8 cellular contexts compared by ENCODE assay signal in the genomic region with DNA sequence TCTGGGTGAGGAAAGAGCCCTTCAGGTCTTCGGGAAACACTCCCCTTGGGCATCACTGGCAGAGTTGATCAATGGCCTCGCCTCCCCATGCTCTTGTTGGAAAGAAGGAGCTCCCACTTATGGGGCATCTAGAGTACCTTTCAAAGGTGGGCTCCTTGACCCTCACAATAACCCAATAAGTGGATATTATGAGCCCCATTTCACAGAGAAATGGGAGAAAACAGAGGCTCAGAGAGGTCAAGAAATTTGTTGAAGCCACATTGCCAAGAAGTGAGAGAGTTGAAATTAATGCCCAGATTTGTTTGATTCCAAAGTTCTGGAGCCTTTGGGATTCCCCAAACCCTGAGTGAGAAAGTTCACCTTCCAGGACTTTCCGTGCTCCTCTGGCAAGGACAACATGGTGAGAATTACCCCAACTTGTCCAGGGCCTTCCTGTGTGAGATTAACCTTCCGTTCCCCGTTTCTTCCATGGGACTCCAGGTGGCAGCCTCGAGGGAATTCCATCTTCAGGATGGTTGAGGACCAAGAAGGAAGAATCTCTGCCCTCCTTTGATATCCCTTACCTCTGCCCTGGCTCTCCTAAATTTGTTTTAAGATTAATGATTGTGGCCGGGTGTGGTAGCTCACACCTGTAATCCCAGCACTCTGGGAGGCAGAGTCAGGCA. TPM values are rescaled to one million over a fixed set of nuclear protein-coding genes. Genes with fewer than 3 reads are reported as not detected.
DNase-seq lines count a peak whose midpoint lies in the region; ATAC-seq, FAIRE-seq and TF ChIP-seq lines count a peak whose summit lies in the region.

No MANE protein-coding gene starts in this region.

- H3K36me3 ChIP-seq in GM12878 (ENCODE audit: control insufficient read depth in 2 of 2, insufficient read depth in 2 of 2, low read length in 1 of 2) (no peaks in the 10 kb centered on the region; a peak in 1 of 4 replicates), lower lobe of right lung (no peaks in the 10 kb centered on the region), transverse colon (no peaks in the 10 kb centered on the region)

- CTCF ChIA-PET in GM12878 (lab: Yijun Ruan, JAX), result interaction anchor here (0.7 to 3.9 kb wide), 13 partner anchors 10 to 83 kb away, joined by 3 to 21 read pairs (median 4); a partner anchor contains a TSS

- H3K27ac Mint-ChIP-seq in activated T-cell treated with anti-CD3 and anti-CD28 coated beads, Interleukin-2, amount 50 U/mL, for 24 hours, result peak overlapping the region; percentile 69
- no peak overlapping the region for H3K27ac Mint-ChIP-seq in activated T-cell treated with anti-CD3 and anti-CD28 coated beads, Interleukin-2, amount 50 U/mL, for 72 hours

- SMC1A ChIA-PET in GM12878 (lab: Charles Lee; ENCODE audit: uncharacterized antibody, unreplicated experiment), result interaction anchor here (1.3 to 3.7 kb wide), 7 partner anchors 9 to 74 kb away, joined by 3 to 13 read pairs (median 5); a partner anchor contains a TSS

- no peak for TF ChIP-seq RAD21 in GM12878 (IDR thresholded peaks at IDR 0.05; ENCODE audit: insufficient read depth, low read depth, low read length)

- TF ChIP-seq POLR2A in GM12878 (IDR thresholded peaks at IDR 0.05; ENCODE audit: low read depth, low read length), result no peak
- no peak for TF ChIP-seq POLR2A in transverse colon (IDR thresholded peaks at IDR 0.05)

- H2AFZ ChIP-seq in GM12878 (ENCODE audit: control insufficient read depth, low read depth, low read length), result peak overlapping the region; percentile 47

- ATAC-seq in activated T-cell treated with anti-CD3 and anti-CD28 coated beads, Interleukin-2, amount 50 U/mL, for 72 hours (replicated peaks in 1 of 2), result no peak
- ATAC-seq in GM12878, result no peak
- no peak for ATAC-seq in lower lobe of right lung
- ATAC-seq in HG03045 (IDR thresholded peaks at IDR 0.05; ENCODE audit: unreplicated experiment), result no peak
- no peak for ATAC-seq in GM19397 (IDR thresholded peaks at IDR 0.05; ENCODE audit: unreplicated experiment)

- WGBS in GM12878 (ENCODE audit: insufficient coverage, insufficient replicate concordance, low lambda C conversion rate, missing lambda C conversion rate), result 94% methylated on average over 7 of the region's 7 CpGs
- WGBS in transverse colon (ENCODE audit: low coverage in 1 of 2), 2 donors, result 23 to 52% methylated on average over 3 to 7 of the region's 7 CpGs

- no peaks in the 10 kb centered on the region for H3K9me3 Mint-ChIP-seq in activated T-cell treated with anti-CD3 and anti-CD28 coated beads, Interleukin-2, amount 50 U/mL, for 24 hours
- H3K9me3 Mint-ChIP-seq in activated T-cell treated with anti-CD3 and anti-CD28 coated beads, Interleukin-2, amount 50 U/mL, for 72 hours, result no peaks in the 10 kb centered on the region

- POLR2A ChIA-PET in GM12878 (lab: Charles Lee), result interaction anchor here (0.7 to 2.5 kb wide), 9 partner anchors 10 to 237 kb away, joined by 3 to 9 read pairs (median 4); a partner anchor contains a TSS

- in situ Hi-C loops in GM12878 (cut with MboI) (loop anchor here (5.0 kb wide), 1 partner anchor 68 kb away; no protein-coding TSS in a partner anchor), transverse colon (cut with MboI; ENCODE audit: low pct_ligation_motif_present in 1 of 4, low pct_unique_long_range_greater_than_20kb in 1 of 4, low sequenced_read_pairs in 3 of 4) (no loop called here)

- H3K36me3 Mint-ChIP-seq in activated T-cell treated with anti-CD3 and anti-CD28 coated beads, Interleukin-2, amount 50 U/mL, for 24 hours (ENCODE audit: low read depth), result peaks cover 1% of the 10 kb centered on the region
- no peaks in the 10 kb centered on the region for H3K36me3 Mint-ChIP-seq in activated T-cell treated with anti-CD3 and anti-CD28 coated beads, Interleukin-2, amount 50 U/mL, for 72 hours (ENCODE audit: insufficient read depth in 2 of 2)

- H3K4me1 ChIP-seq in GM12878 (ENCODE audit: control insufficient read depth, insufficient read depth, low read length), result peaks cover 28% of the 10 kb centered on the region
- peaks cover 41% of the 10 kb centered on the region for H3K4me1 ChIP-seq in lower lobe of right lung
- H3K4me1 ChIP-seq in transverse colon, result peaks cover 27 to 42% (median 29%) of the 10 kb centered on the region in 4 donors

- no peaks in the 10 kb centered on the region for H3K79me2 ChIP-seq in GM12878 (ENCODE audit: control insufficient read depth, insufficient read depth, low read length)

- H3K4me1 Mint-ChIP-seq in activated T-cell treated with anti-CD3 and anti-CD28 coated beads, Interleukin-2, amount 50 U/mL, for 24 hours (ENCODE audit: low read depth), result peaks cover 40% of the 10 kb centered on the region
- peaks cover 11% of the 10 kb centered on the region for H3K4me1 Mint-ChIP-seq in activated T-cell treated with anti-CD3 and anti-CD28 coated beads, Interleukin-2, amount 50 U/mL, for 72 hours (ENCODE audit: low read depth)

- no TSS peak for BruUV-seq in GM12878 (replicated peaks; lab: Mats Ljungman, UMichigan)

- TF ChIP-seq CTCF in GM12878 (IDR thresholded peaks at IDR 0.05 in 2 of 3, conservative IDR thresholded peaks at IDR 0.05 in 1 of 3; ENCODE audit: control insufficient read depth in 2 of 3, extremely low read depth in 1 of 3, insufficient read depth in 1 of 3, low read depth in 3 of 3, low read length in 3 of 3), result no peak
- TF ChIP-seq CTCF in lower lobe of right lung (IDR thresholded peaks at IDR 0.05), result no peak
- TF ChIP-seq CTCF in transverse colon (IDR thresholded peaks at IDR 0.05), result peak in 2 of 5 experiments; percentile 22 to 23

- H3K27ac ChIP-seq in GM12878 (ENCODE audit: control insufficient read depth, insufficient read depth) (no peak overlapping the region), lower lobe of right lung (peak overlapping the region; percentile 86), transverse colon (peak overlapping the region; percentile 90 to 97 (median 92))

- H4K20me1 ChIP-seq in GM12878 (ENCODE audit: control insufficient read depth, insufficient read depth), result no peaks in the 10 kb centered on the region

- TF ChIP-seq EP300 in GM12878 (IDR thresholded peaks at IDR 0.05; ENCODE audit: borderline replicate concordance in 1 of 2, control insufficient read depth in 1 of 2, low read depth in 2 of 2, low read length in 2 of 2), result no peak
- TF ChIP-seq EP300 in transverse colon (IDR thresholded peaks at IDR 0.05; ENCODE audit: low read depth), result no peak

- H3K9ac ChIP-seq in GM12878 (ENCODE audit: control insufficient read depth, insufficient read depth, low read length), result no peak overlapping the region

- intact Hi-C loops in GM12878 (cut with micrococcal nuclease; ENCODE audit: unreplicated experiment), result loop anchor here (5.0 kb wide), 1 partner anchor 48 kb away; a partner anchor contains a TSS
- intact Hi-C loops in lower lobe of right lung (cut with DNase I), result no loop called here
- intact Hi-C loops in transverse colon (cut with DNase I; ENCODE audit: low total_unique reads), result loop anchor here (10.0 kb wide), 2 partner anchors 50 to 160 kb away; a partner anchor contains a TSS

- H3K4me3 ChIP-seq in GM12878 (no peak overlapping the region), lower lobe of right lung (peak overlapping the region; percentile 5), transverse colon (no peak overlapping the region)

- RAD21 ChIA-PET in GM12878 (lab: Charles Lee; ENCODE audit: unreplicated experiment), result interaction anchor here (1.0 to 2.6 kb wide), 8 partner anchors 8 to 68 kb away, joined by 3 to 13 read pairs (median 4); a partner anchor contains a TSS

- H3K27me3 Mint-ChIP-seq in activated T-cell treated with anti-CD3 and anti-CD28 coated beads, Interleukin-2, amount 50 U/mL, for 24 hours, result no peaks in the 10 kb centered on the region
- no peaks in the 10 kb centered on the region for H3K27me3 Mint-ChIP-seq in activated T-cell treated with anti-CD3 and anti-CD28 coated beads, Interleukin-2, amount 50 U/mL, for 72 hours (ENCODE audit: low read depth)

- H3K4me3 Mint-ChIP-seq in activated T-cell treated with anti-CD3 and anti-CD28 coated beads, Interleukin-2, amount 50 U/mL, for 24 hours, result no peak overlapping the region
- no peak overlapping the region for H3K4me3 Mint-ChIP-seq in activated T-cell treated with anti-CD3 and anti-CD28 coated beads, Interleukin-2, amount 50 U/mL, for 72 hours

- H3K4me2 ChIP-seq in GM12878 (ENCODE audit: control insufficient read depth, insufficient read depth), result no peak overlapping the region

- H3K27me3 ChIP-seq in GM12878 (replicated peaks in 1 of 2; ENCODE audit: control insufficient read depth in 2 of 2, insufficient read depth in 2 of 2, low read length in 1 of 2) (no peaks in the 10 kb centered on the region), lower lobe of right lung (ENCODE audit: low read depth) (no peaks in the 10 kb centered on the region), transverse colon (no peaks in the 10 kb centered on the region)

- H3K9me3 ChIP-seq in GM12878 (replicated peaks; ENCODE audit: control insufficient read depth, insufficient read depth, low read length) (no peaks in the 10 kb centered on the region), lower lobe of right lung (no peaks in the 10 kb centered on the region), transverse colon (no peaks in the 10 kb centered on the region)

- FAIRE-seq in GM12878 (lab: Jason Lieb, UNC), result no peak

- DNase-seq in activated T-cell treated with anti-CD3 and anti-CD28 coated beads, Interleukin-2, amount 50 U/mL, for 24 hours, result no peak
- no peak for DNase-seq in activated T-cell treated with anti-CD3 and anti-CD28 coated beads, Interleukin-2, amount 50 U/mL, for 72 hours
- DNase-seq in GM12878 (ENCODE audit: low read depth, low spot score) (no peak), lower lobe of right lung (no peak), transverse colon (no peak), NCI-H345 treated with DMSO at 0.1 percent for 48 hours (lab: John Stamatoyannopoulos, UW; ENCODE audit: unreplicated experiment) (no peak)

RNA-seq across cellular contexts. Expression of a gene that starts 7.5 kb away (rescaled TPM):
- 100 to 1,000 TPM; 292 to 299 TPM for total RNA-seq in activated T-cell treated with anti-CD3 and anti-CD28 coated beads, Interleukin-2, amount 50 U/mL, for 72 hours
- total RNA-seq in GM12878 (2013; cell fraction: nucleolus; rRNA removed), result 232 and 247 TPM in 2 replicates
- total RNA-seq in GM12878 (2014; rRNA removed) (303 and 304 TPM in 2 replicates), GM12878 (2014; rRNA removed; fragmentation: Illumina TruSeq; extraction: Trizol) (182 and 184 TPM in 2 replicates), GM12878 (2021) (323 and 342 TPM in 2 replicates), lower lobe of right lung (169 TPM), transverse colon (100 to 1,000 TPM; 142 to 165 (median 154) TPM)
- 145 TPM for polyA plus RNA-seq in GM12878 (2011; ENCODE audit: low read depth)
- polyA plus RNA-seq in GM12878 (2011; rRNA removed) (83.6 and 113 TPM in 2 replicates), GM12878 (2014; fragmentation: Illumina TruSeq; extraction: Trizol) (250 and 254 TPM in 2 replicates), GM12878 (2014; fragmentation: Nextera tagmentation; extraction: Ambion mirVana) (100 to 1,000 TPM in 1 of 2 experiments, 10 to 100 TPM in 1; 58.6 to 109 TPM), GM12878 (2014; rRNA removed) (179 and 208 TPM in 2 replicates), GM12878 (2016; fragmentation: Nextera tagmentation; extraction: Ambion mirVana) (100 to 1,000 TPM in 1 of 2 experiments, 10 to 100 TPM in 1; 99.6 to 109 TPM)
- polyA plus RNA-seq in GM12878 (2011; cell fraction: cytosol; rRNA removed), result 141 and 175 TPM in 2 replicates
- polyA plus RNA-seq in GM12878 (2011; cell fraction: nucleus; rRNA removed), result 211 and 406 TPM in 2 replicates
- polyA plus RNA-seq in GM12878 (2012), result 107 and 108 TPM in 2 replicates
- 223 and 229 TPM in 2 replicates for polyA minus RNA-seq in GM12878 (2011; rRNA and poly(A)+ RNA removed)
- polyA minus RNA-seq in GM12878 (2011; cell fraction: cytosol; rRNA and poly(A)+ RNA removed), result 125 and 140 TPM in 2 replicates
- polyA minus RNA-seq in GM12878 (2011; cell fraction: nucleus; rRNA and poly(A)+ RNA removed), result 64.0 and 145 TPM in 2 replicates

RNA-seq across cellular contexts. Expression of a gene that starts 21.1 kb away (rescaled TPM):
- 1 to 10 TPM; 4.1 to 8.9 TPM for total RNA-seq in activated T-cell treated with anti-CD3 and anti-CD28 coated beads, Interleukin-2, amount 50 U/mL, for 72 hours
- 21.8 and 24.3 TPM in 2 replicates for total RNA-seq in GM12878 (2013; cell fraction: nucleolus; rRNA removed)
- total RNA-seq in GM12878 (2014; rRNA removed) (4.1 and 4.6 TPM in 2 replicates), GM12878 (2014; rRNA removed; fragmentation: Illumina TruSeq; extraction: Trizol) (2.0 and 2.1 TPM in 2 replicates), GM12878 (2021) (7.9 and 8.2 TPM in 2 replicates), lower lobe of right lung (3.8 TPM), transverse colon (10 to 100 TPM; 27.9 to 50.1 (median 30.2) TPM)
- polyA plus RNA-seq in GM12878 (2011; ENCODE audit: low read depth), result 2.0 TPM
- polyA plus RNA-seq in GM12878 (2011; rRNA removed) (4.2 and 5.7 TPM in 2 replicates), GM12878 (2014; fragmentation: Illumina TruSeq; extraction: Trizol) (4.5 and 5.2 TPM in 2 replicates), GM12878 (2014; fragmentation: Nextera tagmentation; extraction: Ambion mirVana) (1 to 10 TPM; 1.3 to 1.7 TPM), GM12878 (2014; rRNA removed) (6.1 and 7.2 TPM in 2 replicates), GM12878 (2016; fragmentation: Nextera tagmentation; extraction: Ambion mirVana) (1 to 10 TPM; 5.4 to 5.6 TPM)
- 10.9 and 12.6 TPM in 2 replicates for polyA plus RNA-seq in GM12878 (2011; cell fraction: cytosol; rRNA removed)
- 7.1 and 8.7 TPM in 2 replicates for polyA plus RNA-seq in GM12878 (2011; cell fraction: nucleus; rRNA removed)
- 2.7 and 5.0 TPM in 2 replicates for polyA plus RNA-seq in GM12878 (2012)
- 6.6 and 10.1 TPM in 2 replicates for polyA minus RNA-seq in GM12878 (2011; rRNA and poly(A)+ RNA removed)
- polyA minus RNA-seq in GM12878 (2011; cell fraction: cytosol; rRNA and poly(A)+ RNA removed), result 6.5 and 8.4 TPM in 2 replicates
- 3.3 and 6.4 TPM in 2 replicates for polyA minus RNA-seq in GM12878 (2011; cell fraction: nucleus; rRNA and poly(A)+ RNA removed)

RNA-seq across cellular contexts. Expression of a gene that starts 32.6 kb away (rescaled TPM):
- 1 to 10 TPM; 5.2 to 6.1 TPM for total RNA-seq in activated T-cell treated with anti-CD3 and anti-CD28 coated beads, Interleukin-2, amount 50 U/mL, for 72 hours
- total RNA-seq in GM12878 (2013; cell fraction: nucleolus; rRNA removed), result 4.5 and 4.9 TPM in 2 replicates
- total RNA-seq in GM12878 (2014; rRNA removed) (0.27 and 1.1 TPM in 2 replicates), GM12878 (2014; rRNA removed; fragmentation: Illumina TruSeq; extraction: Trizol) (0.69 and 1.1 TPM in 2 replicates), GM12878 (2021) (1.4 and 1.8 TPM in 2 replicates), lower lobe of right lung (7.2 TPM), transverse colon (1 to 10 TPM in 3 of 4 donors, not detected in 1; 2.2 to 2.9 (median 2.7) TPM)
- polyA plus RNA-seq in GM12878 (2011; ENCODE audit: low read depth), result 0.55 TPM
- polyA plus RNA-seq in GM12878 (2011; rRNA removed) (0.80 and 0.84 TPM in 2 replicates), GM12878 (2014; fragmentation: Illumina TruSeq; extraction: Trizol) (0.75 and 1.5 TPM in 2 replicates), GM12878 (2014; fragmentation: Nextera tagmentation; extraction: Ambion mirVana) (under 1 TPM; 0.64 to 0.80 TPM), GM12878 (2014; rRNA removed) (0.80 and 0.94 TPM in 2 replicates), GM12878 (2016; fragmentation: Nextera tagmentation; extraction: Ambion mirVana) (1 to 10 TPM in 1 of 2 experiments, under 1 TPM in 1; 0.54 to 1.3 TPM)
- 0.94 and 1.2 TPM in 2 replicates for polyA plus RNA-seq in GM12878 (2011; cell fraction: cytosol; rRNA removed)
- 4.5 and 4.6 TPM in 2 replicates for polyA plus RNA-seq in GM12878 (2011; cell fraction: nucleus; rRNA removed)
- 0.73 and 1.9 TPM in 2 replicates for polyA plus RNA-seq in GM12878 (2012)
- polyA minus RNA-seq in GM12878 (2011; rRNA and poly(A)+ RNA removed), result 1.3 and 3.7 TPM in 2 replicates
- polyA minus RNA-seq in GM12878 (2011; cell fraction: cytosol; rRNA and poly(A)+ RNA removed), result not detected in 2 replicates
- 2.3 and 2.4 TPM in 2 replicates for polyA minus RNA-seq in GM12878 (2011; cell fraction: nucleus; rRNA and poly(A)+ RNA removed)

RNA-seq across cellular contexts. Expression of a gene that starts 46.6 kb away (rescaled TPM):
- 10 to 100 TPM; 76.9 to 89.8 TPM for total RNA-seq in activated T-cell treated with anti-CD3 and anti-CD28 coated beads, Interleukin-2, amount 50 U/mL, for 72 hours
- total RNA-seq in GM12878 (2013; cell fraction: nucleolus; rRNA removed), result 92.6 and 92.8 TPM in 2 replicates
- 93.6 and 97.4 TPM in 2 replicates for total RNA-seq in GM12878 (2014; rRNA removed)
- total RNA-seq in GM12878 (2014; rRNA removed; fragmentation: Illumina TruSeq; extraction: Trizol), result 61.3 and 62.3 TPM in 2 replicates
- 99.1 and 102 TPM in 2 replicates for total RNA-seq in GM12878 (2021)
- 48.7 TPM for polyA plus RNA-seq in GM12878 (2011; ENCODE audit: low read depth)
- 74.7 and 91.2 TPM in 2 replicates for polyA plus RNA-seq in GM12878 (2011; rRNA removed)
- 67.5 and 81.8 TPM in 2 replicates for polyA plus RNA-seq in GM12878 (2011; cell fraction: cytosol; rRNA removed)
- polyA plus RNA-seq in GM12878 (2011; cell fraction: nucleus; rRNA removed), result 193 and 252 TPM in 2 replicates
- 40.1 and 60.0 TPM in 2 replicates for polyA plus RNA-seq in GM12878 (2012)
- 116 and 121 TPM in 2 replicates for polyA plus RNA-seq in GM12878 (2014; fragmentation: Illumina TruSeq; extraction: Trizol)
- polyA plus RNA-seq in GM12878 (2014; fragmentation: Nextera tagmentation; extraction: Ambion mirVana), result 10 to 100 TPM; 26.5 to 27.3 TPM
- polyA plus RNA-seq in GM12878 (2014; rRNA removed), result 96.9 and 98.8 TPM in 2 replicates
- 100 to 1,000 TPM; 112 to 114 TPM for polyA plus RNA-seq in GM12878 (2016; fragmentation: Nextera tagmentation; extraction: Ambion mirVana)
- polyA minus RNA-seq in GM12878 (2011; rRNA and poly(A)+ RNA removed), result 36.6 and 67.0 TPM in 2 replicates
- 19.4 and 32.1 TPM in 2 replicates for polyA minus RNA-seq in GM12878 (2011; cell fraction: cytosol; rRNA and poly(A)+ RNA removed)
- polyA minus RNA-seq in GM12878 (2011; cell fraction: nucleus; rRNA and poly(A)+ RNA removed), result 30.7 and 68.6 TPM in 2 replicates
- 30.2 TPM for total RNA-seq in lower lobe of right lung
- total RNA-seq in transverse colon, result 100 to 1,000 TPM in 1 of 4 donors, 10 to 100 TPM in 3; 12.8 to 167 (median 30.5) TPM

RNA-seq across cellular contexts. Expression of a gene that starts 48.3 kb away (rescaled TPM):
- 10 to 100 TPM; 27.6 to 28.0 TPM for total RNA-seq in activated T-cell treated with anti-CD3 and anti-CD28 coated beads, Interleukin-2, amount 50 U/mL, for 72 hours
- 68.2 and 72.6 TPM in 2 replicates for total RNA-seq in GM12878 (2013; cell fraction: nucleolus; rRNA removed)
- 21.7 and 23.7 TPM in 2 replicates for total RNA-seq in GM12878 (2014; rRNA removed)
- 20.9 and 21.8 TPM in 2 replicates for total RNA-seq in GM12878 (2014; rRNA removed; fragmentation: Illumina TruSeq; extraction: Trizol)
- total RNA-seq in GM12878 (2021), result 20.1 and 21.6 TPM in 2 replicates
- polyA plus RNA-seq in GM12878 (2011; ENCODE audit: low read depth), result 33.3 TPM
- 53.9 and 63.8 TPM in 2 replicates for polyA plus RNA-seq in GM12878 (2011; rRNA removed)
- 34.7 and 41.0 TPM in 2 replicates for polyA plus RNA-seq in GM12878 (2011; cell fraction: cytosol; rRNA removed)
- polyA plus RNA-seq in GM12878 (2011; cell fraction: nucleus; rRNA removed), result 128 and 163 TPM in 2 replicates
- polyA plus RNA-seq in GM12878 (2012), result 36.0 and 39.8 TPM in 2 replicates
- 33.8 and 39.5 TPM in 2 replicates for polyA plus RNA-seq in GM12878 (2014; fragmentation: Illumina TruSeq; extraction: Trizol)
- polyA plus RNA-seq in GM12878 (2014; fragmentation: Nextera tagmentation; extraction: Ambion mirVana), result 1 to 10 TPM; 7.2 to 8.9 TPM
- polyA plus RNA-seq in GM12878 (2014; rRNA removed), result 22.6 and 24.2 TPM in 2 replicates
- 10 to 100 TPM; 18.4 to 22.5 TPM for polyA plus RNA-seq in GM12878 (2016; fragmentation: Nextera tagmentation; extraction: Ambion mirVana)
- polyA minus RNA-seq in GM12878 (2011; rRNA and poly(A)+ RNA removed), result 12.8 and 18.6 TPM in 2 replicates
- polyA minus RNA-seq in GM12878 (2011; cell fraction: cytosol; rRNA and poly(A)+ RNA removed), result 4.9 and 6.7 TPM in 2 replicates
- polyA minus RNA-seq in GM12878 (2011; cell fraction: nucleus; rRNA and poly(A)+ RNA removed), result 8.5 and 11.8 TPM in 2 replicates
- 41.3 TPM for total RNA-seq in lower lobe of right lung
- 100 to 1,000 TPM in 1 of 4 donors, 10 to 100 TPM in 3; 41.8 to 165 (median 56.6) TPM for total RNA-seq in transverse colon
